Comparison of ENCODE assay signal across 12 cellular contexts in the genomic region with DNA sequence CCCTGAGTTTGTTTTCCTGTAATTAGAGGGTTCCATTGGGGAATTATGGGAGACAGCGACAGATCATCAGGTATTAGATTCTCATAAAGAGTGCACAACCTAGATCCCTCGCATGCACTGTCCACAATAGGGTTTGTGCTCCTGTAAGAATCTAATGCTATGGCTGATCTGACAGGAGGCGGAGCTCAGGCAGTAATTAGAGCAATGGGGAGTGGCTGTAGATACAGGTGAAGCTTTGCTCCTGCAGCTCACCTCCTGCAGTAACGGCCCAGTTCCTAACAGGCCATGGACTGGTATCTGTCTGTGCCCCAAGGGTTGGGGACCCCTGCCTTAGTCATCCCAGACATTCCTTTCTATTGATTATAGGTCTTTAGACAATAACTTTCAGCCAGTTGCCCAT. TPM values are rescaled to one million over a fixed set of nuclear protein-coding genes. Genes with fewer than 3 reads are reported as not detected.
DNase-seq lines count a peak whose midpoint lies in the region; ATAC-seq and TF ChIP-seq lines count a peak whose summit lies in the region.
"Had no signal": no experiment of that assay in that cellular context is flagged by ENCODE, and none has a peak within 500 bp of the region (broad histone marks: within the 10 kb centered on the region; RNA-seq: fewer than 3 reads in every experiment).

No MANE protein-coding gene starts in this region.

- H3K36me3 Mint-ChIP-seq in activated CD8-positive, alpha-beta T cell treated with anti-CD3 and anti-CD28 coated beads for 36 hours (ENCODE audit: low read depth) = peaks cover 4% of the 10 kb centered on the region

- H3K4me1 Mint-ChIP-seq in stimulated activated naive CD8-positive, alpha-beta T cell treated with anti-CD3 and anti-CD28 coated beads, Interleukin-15, amount 100 ng/mL, for 72 hours = peaks cover 22% of the 10 kb centered on the region
- H3K4me1 Mint-ChIP-seq in activated CD8-positive, alpha-beta T cell treated with anti-CD3 and anti-CD28 coated beads for 36 hours (ENCODE audit: low read depth) = peaks cover 16% of the 10 kb centered on the region

- intact Hi-C loops in activated CD8-positive, alpha-beta T cell treated with anti-CD3 and anti-CD28 coated beads for 36 hours (cut with micrococcal nuclease) = no loop called here
- intact Hi-C loops in mucosa of descending colon (cut with DNase I, micrococcal nuclease) = no loop called here

- DNase-seq in stimulated activated naive CD8-positive, alpha-beta T cell treated with anti-CD3 and anti-CD28 coated beads, Interleukin-15, Interleukin-2, amounts not matched to agents 100 U/mL and 50 U/mL, for 24 hours = peak; percentile 8
- no peak for DNase-seq in stimulated activated naive CD8-positive, alpha-beta T cell treated with anti-CD3 and anti-CD28 coated beads, Interleukin-15, amount 100 ng/mL, for 72 hours
- DNase-seq in activated CD8-positive, alpha-beta T cell treated with anti-CD3 and anti-CD28 coated beads for 36 hours = no peak
- peak in 1 of 3 donors; percentile 40 for DNase-seq in mucosa of descending colon
- DNase-seq in NCI-H1436 (lab: John Stamatoyannopoulos, UW) = no peak
- DNase-seq in NCI-H1436 treated with DMSO at 0.1 percent for 48 hours (lab: John Stamatoyannopoulos, UW) = no peak
- DNase-seq: gastrocnemius medialis, NCI-H345, spleen had no signal

- H3K9me3 ChIP-seq in mucosa of descending colon = no peaks in the 10 kb centered on the region
- H3K9me3 ChIP-seq: gastrocnemius medialis, SJSA1, spleen had no signal

- no peak for TF ChIP-seq CTCF in activated CD8-positive, alpha-beta T cell treated with anti-CD3 and anti-CD28 coated beads for 36 hours (IDR thresholded peaks at IDR 0.05)
- TF ChIP-seq CTCF in mucosa of descending colon (IDR thresholded peaks at IDR 0.05) = no peak

- no peaks in the 10 kb centered on the region for H3K36me3 ChIP-seq in mucosa of descending colon (ENCODE audit: low read depth)
- H3K36me3 ChIP-seq: gastrocnemius medialis, spleen had no signal

- H3K4me3 ChIP-seq in mucosa of descending colon = no peak overlapping the region

- H3K27me3 Mint-ChIP-seq in stimulated activated naive CD8-positive, alpha-beta T cell treated with anti-CD3 and anti-CD28 coated beads, Interleukin-15, amount 100 ng/mL, for 72 hours = no peaks in the 10 kb centered on the region
- no peaks in the 10 kb centered on the region for H3K27me3 Mint-ChIP-seq in activated CD8-positive, alpha-beta T cell treated with anti-CD3 and anti-CD28 coated beads for 36 hours

- H3K4me3 Mint-ChIP-seq in stimulated activated naive CD8-positive, alpha-beta T cell treated with anti-CD3 and anti-CD28 coated beads, Interleukin-15, amount 100 ng/mL, for 72 hours = peak overlapping the region in 1 of 2 donors; percentile 83
- H3K4me3 Mint-ChIP-seq in activated CD8-positive, alpha-beta T cell treated with anti-CD3 and anti-CD28 coated beads for 36 hours = peak overlapping the region; percentile 87

- CTCF ChIA-PET in activated CD8-positive, alpha-beta T cell treated with anti-CD3 and anti-CD28 coated beads for 36 hours (lab: Charles Lee) = interaction anchor here (0.9 kb wide), 1 partner anchor 10 kb away, joined by 4 read pairs; no protein-coding TSS in a partner anchor

- ATAC-seq in stimulated activated naive CD8-positive, alpha-beta T cell treated with anti-CD3 and anti-CD28 coated beads, Interleukin-15, Interleukin-2, amounts not matched to agents 100 U/mL and 50 U/mL, for 24 hours = no peak
- ATAC-seq in stimulated activated naive CD8-positive, alpha-beta T cell treated with anti-CD3 and anti-CD28 coated beads, Interleukin-15, amount 100 ng/mL, for 72 hours = no peak
- ATAC-seq in activated CD8-positive, alpha-beta T cell treated with anti-CD3 and anti-CD28 coated beads for 36 hours = no peak
- peak; percentile 31 for ATAC-seq in mucosa of descending colon
- no peak for ATAC-seq in HG03354 (IDR thresholded peaks at IDR 0.05; ENCODE audit: poor library complexity, severe bottlenecking, unreplicated experiment)
- no peak for ATAC-seq in GM19328 (IDR thresholded peaks at IDR 0.05; ENCODE audit: unreplicated experiment)

- peaks cover 15% of the 10 kb centered on the region for H3K4me1 ChIP-seq in mucosa of descending colon (ENCODE audit: low read depth)

- H3K9me3 Mint-ChIP-seq in stimulated activated naive CD8-positive, alpha-beta T cell treated with anti-CD3 and anti-CD28 coated beads, Interleukin-15, amount 100 ng/mL, for 72 hours = no peaks in the 10 kb centered on the region
- H3K9me3 Mint-ChIP-seq in activated CD8-positive, alpha-beta T cell treated with anti-CD3 and anti-CD28 coated beads for 36 hours = no peaks in the 10 kb centered on the region

- POLR2A ChIA-PET in activated CD8-positive, alpha-beta T cell treated with anti-CD3 and anti-CD28 coated beads for 36 hours (lab: Charles Lee) = interaction anchor here (0.6 to 1.7 kb wide), 3 partner anchors 33 to 53 kb away, joined by 3 to 4 read pairs (median 4); partner anchors contain the start of genes AP4M1 and MCM7

- H3K27ac Mint-ChIP-seq in stimulated activated naive CD8-positive, alpha-beta T cell treated with anti-CD3 and anti-CD28 coated beads, Interleukin-15, amount 100 ng/mL, for 72 hours = no peak overlapping the region
- peak overlapping the region; percentile 19 for H3K27ac Mint-ChIP-seq in activated CD8-positive, alpha-beta T cell treated with anti-CD3 and anti-CD28 coated beads for 36 hours

RNA-seq across cellular contexts. Expression of gene ZSCAN21, which starts 0.9 kb away (rescaled TPM):
- 1 to 10 TPM; 6.3 to 6.9 TPM for total RNA-seq in activated CD8-positive, alpha-beta T cell treated with anti-CD3 and anti-CD28 coated beads for 36 hours
- total RNA-seq in mucosa of descending colon = 10 to 100 TPM in 1 of 3 donors, 1 to 10 TPM in 2; 6.9 to 13.9 (median 7.7) TPM

RNA-seq across cellular contexts. Expression of gene ZNF3, which starts 32.8 kb away (rescaled TPM):
- total RNA-seq in activated CD8-positive, alpha-beta T cell treated with anti-CD3 and anti-CD28 coated beads for 36 hours = 10 to 100 TPM; 16.4 to 18.9 TPM
- total RNA-seq in mucosa of descending colon = 10 to 100 TPM; 32.6 to 46.1 (median 35.8) TPM

RNA-seq across cellular contexts. Expression of gene ZKSCAN1, which starts 33.3 kb away (rescaled TPM):
- 10 to 100 TPM; 41.9 to 47.3 TPM for total RNA-seq in activated CD8-positive, alpha-beta T cell treated with anti-CD3 and anti-CD28 coated beads for 36 hours
- total RNA-seq in mucosa of descending colon = 100 to 1,000 TPM; 105 to 153 (median 129) TPM

RNA-seq across cellular contexts. Expression of gene COPS6, which starts 40.1 kb away (rescaled TPM):
- total RNA-seq in activated CD8-positive, alpha-beta T cell treated with anti-CD3 and anti-CD28 coated beads for 36 hours = 10 to 100 TPM; 81.3 to 86.3 TPM
- total RNA-seq in mucosa of descending colon = 10 to 100 TPM; 61.8 to 98.5 (median 76.1) TPM

RNA-seq across cellular contexts. Expression of gene MCM7, which starts 52.5 kb away (rescaled TPM):
- total RNA-seq in activated CD8-positive, alpha-beta T cell treated with anti-CD3 and anti-CD28 coated beads for 36 hours = 100 to 1,000 TPM; 456 to 476 TPM
- total RNA-seq in mucosa of descending colon = 10 to 100 TPM; 62.7 to 92.2 (median 65.5) TPM
